ENCODE assay signal across 16 cellular contexts in the genomic region with DNA sequence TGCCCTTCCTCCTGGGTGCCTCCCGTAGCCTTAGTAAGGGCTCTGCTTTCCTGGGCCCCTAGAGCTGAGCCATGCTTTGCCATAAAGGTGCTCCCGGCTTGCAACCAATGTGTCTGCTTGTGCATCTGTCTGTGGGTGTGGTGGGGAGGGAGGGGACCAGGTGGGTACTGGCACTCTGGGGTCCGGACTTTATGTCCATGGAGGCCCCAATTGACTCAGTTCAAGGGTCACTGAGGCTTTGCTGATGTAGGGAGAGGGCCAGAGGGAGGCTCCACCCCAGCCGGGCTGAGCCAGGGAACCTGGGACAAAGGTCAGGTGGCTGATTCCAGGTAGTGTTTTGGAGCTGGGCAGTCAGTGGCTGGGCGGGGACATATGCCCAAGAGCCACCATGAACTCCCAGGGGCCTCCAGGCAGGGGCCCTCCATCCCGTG. TPM values are rescaled to one million over a fixed set of nuclear protein-coding genes. Genes with fewer than 3 reads are reported as not detected.
"Had no signal": no experiment of that assay in that cellular context is flagged by ENCODE, and none has a peak within 500 bp of the region (broad histone marks: within the 10 kb centered on the region; RNA-seq: fewer than 3 reads in every experiment).

No MANE protein-coding gene starts in this region.

- H3K36me3 ChIP-seq: left lung, tibial artery had no signal

- H3K9me3 Mint-ChIP-seq: activated CD4-positive, alpha-beta memory T cell treated with anti-CD3 and anti-CD28 coated beads, Interleukin-2, amount 10 ng/mL, durations not matched to agents 7 days and 5 days; activated naive CD4-positive, alpha-beta T cell treated with anti-CD3 and anti-CD28 coated beads, Interleukin-2, amount 50 U/mL, for 24 hours; memory B cell; natural killer cell treated with Interleukin-12 subunit alpha and Interleukin-12 subunit beta and Interleukin-15 and Interleukin-18, amount 100 ng/mL, for 72 hours; stimulated activated memory B cell treated with anti-CD40 and anti-IgM and Interleukin-4, amounts not matched to agents 10 μg/mL and 1 μg/mL and 100 μg/mL, for 72 hours; T-helper 1 cell treated with Interleukin-12 subunit alpha and Interleukin-12 subunit beta and Interleukin-4 antibody, amounts not matched to agents 30 μg/mL and 1 μg/mL, for 36 hours had no signal

- H3K4me3 ChIP-seq: left lung, tibial artery had no signal

- H3K4me3 Mint-ChIP-seq: activated CD4-positive, alpha-beta memory T cell treated with anti-CD3 and anti-CD28 coated beads, Interleukin-2, amount 10 ng/mL, durations not matched to agents 7 days and 5 days; activated naive CD4-positive, alpha-beta T cell treated with anti-CD3 and anti-CD28 coated beads, Interleukin-2, amount 50 U/mL, for 24 hours; memory B cell; natural killer cell treated with Interleukin-12 subunit alpha and Interleukin-12 subunit beta and Interleukin-15 and Interleukin-18, amount 100 ng/mL, for 72 hours; stimulated activated memory B cell treated with anti-CD40 and anti-IgM and Interleukin-4, amounts not matched to agents 10 μg/mL and 1 μg/mL and 100 μg/mL, for 72 hours; T-helper 1 cell treated with Interleukin-12 subunit alpha and Interleukin-12 subunit beta and Interleukin-4 antibody, amounts not matched to agents 30 μg/mL and 1 μg/mL, for 36 hours had no signal

- H3K27ac Mint-ChIP-seq: activated CD4-positive, alpha-beta memory T cell treated with anti-CD3 and anti-CD28 coated beads, Interleukin-2, amount 10 ng/mL, durations not matched to agents 7 days and 5 days; activated naive CD4-positive, alpha-beta T cell treated with anti-CD3 and anti-CD28 coated beads, Interleukin-2, amount 50 U/mL, for 24 hours; memory B cell; natural killer cell treated with Interleukin-12 subunit alpha and Interleukin-12 subunit beta and Interleukin-15 and Interleukin-18, amount 100 ng/mL, for 72 hours; stimulated activated memory B cell treated with anti-CD40 and anti-IgM and Interleukin-4, amounts not matched to agents 10 μg/mL and 1 μg/mL and 100 μg/mL, for 72 hours; T-helper 1 cell treated with Interleukin-12 subunit alpha and Interleukin-12 subunit beta and Interleukin-4 antibody, amounts not matched to agents 30 μg/mL and 1 μg/mL, for 36 hours had no signal

- H3K27ac ChIP-seq: left lung, tibial artery had no signal

- ATAC-seq: esophagus mucosa; left lung; natural killer cell treated with Interleukin-12 subunit alpha and Interleukin-12 subunit beta and Interleukin-15 and Interleukin-18, amount 100 ng/mL, for 72 hours; stimulated activated memory B cell treated with anti-CD40 and anti-IgM and Interleukin-4, amounts not matched to agents 10 μg/mL and 1 μg/mL and 100 μg/mL, for 72 hours had no signal

- H3K9me3 ChIP-seq: left lung, tibial artery had no signal

- H3K36me3 Mint-ChIP-seq: activated naive CD4-positive, alpha-beta T cell treated with anti-CD3 and anti-CD28 coated beads, Interleukin-2, amount 50 U/mL, for 24 hours; memory B cell; natural killer cell treated with Interleukin-12 subunit alpha and Interleukin-12 subunit beta and Interleukin-15 and Interleukin-18, amount 100 ng/mL, for 72 hours; stimulated activated memory B cell treated with anti-CD40 and anti-IgM and Interleukin-4, amounts not matched to agents 10 μg/mL and 1 μg/mL and 100 μg/mL, for 72 hours had no signal

- DNase-seq: activated CD4-positive, alpha-beta memory T cell treated with anti-CD3 and anti-CD28 coated beads, Interleukin-2, amount 10 ng/mL, durations not matched to agents 7 days and 5 days; activated CD4-positive, alpha-beta T cell treated with anti-CD3 and anti-CD28 coated beads for 4 hours; activated effector memory CD4-positive, alpha-beta T cell treated with anti-CD3 and anti-CD28 coated beads, Interleukin-2, amount 50 U/mL, for 16 hours; activated T-cell treated with anti-CD3 and anti-CD28 coated beads, Interleukin-2, amount 50 U/mL, for 48 hours; islet precursor cell; stimulated activated CD4-positive, alpha-beta T cell treated with anti-CD3 and anti-CD28 coated beads, Interleukin-2, amount 100 ng/mL, for 48 hours; tibial artery had no signal

RNA-seq across cellular contexts. Expression of a gene that starts 26.4 kb away (rescaled TPM):
- total RNA-seq: osteocyte had no signal

RNA-seq across cellular contexts. Expression of a gene that starts 31.2 kb away (rescaled TPM):
- total RNA-seq: cardiac septum; natural killer cell treated with Interleukin-12 subunit alpha and Interleukin-12 subunit beta and Interleukin-15 and Interleukin-18, amount 100 ng/mL, for 72 hours; osteocyte had no signal
